ENCODE assay signal across 22 cellular contexts in the genomic region with DNA sequence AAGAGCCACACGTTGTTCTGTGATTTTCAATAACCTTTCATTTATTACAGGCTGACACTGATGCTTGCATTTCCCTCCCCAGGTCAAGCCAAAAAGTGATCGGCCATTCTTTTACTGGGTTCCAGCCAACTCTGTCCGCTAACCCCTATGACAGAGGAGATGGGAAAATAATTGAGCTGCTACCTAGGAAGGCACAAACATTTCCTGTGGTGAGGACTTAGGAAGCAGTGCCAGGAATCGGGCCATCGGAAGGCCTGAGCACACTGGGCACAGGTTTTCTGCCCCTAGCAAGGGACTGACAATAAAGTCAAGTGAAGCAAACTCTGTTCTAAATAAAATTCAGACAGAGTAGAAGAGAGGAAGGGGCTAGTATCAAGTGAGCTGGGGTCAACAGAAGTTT.
"Had no signal": no experiment of that assay in that cellular context is flagged by ENCODE, and none has a peak within 500 bp of the region (broad histone marks: within the 10 kb centered on the region; RNA-seq: fewer than 3 reads in every experiment).

No MANE protein-coding gene starts in this region.

- DNase-seq: colonic mucosa; effector memory CD8-positive, alpha-beta T cell; head of caudate nucleus; left ventricle myocardium superior; lower lobe of right lung; mucosa of descending colon; naive B cell; pancreas; stimulated activated CD4-positive, alpha-beta T cell treated with anti-CD3 and anti-CD28 coated beads, Interleukin-12 subunit alpha, Interleukin-12 subunit beta, amount 100 ng/mL, for 4 hours; stimulated activated CD4-positive, alpha-beta T cell treated with anti-CD3 and anti-CD28 coated beads, Interleukin-1b, Interleukin-23, amount 100 ng/mL, for 48 hours; stimulated activated CD4-positive, alpha-beta T cell treated with anti-CD3 and anti-CD28 coated beads, Interleukin-4, amount 100 ng/mL, for 1 hour; stimulated activated naive CD4-positive, alpha-beta T cell treated with Interleukin-2 at 50 U/mL for 16 hours; stomach; thyroid gland had no signal

- H3K4me3 ChIP-seq: colonic mucosa, lower lobe of right lung, mucosa of descending colon, pancreas, smooth muscle cell, stomach, thyroid gland had no signal

- H3K36me3 ChIP-seq: colonic mucosa, lower lobe of right lung, pancreas, stomach, thyroid gland had no signal

- H3K9me3 ChIP-seq: colonic mucosa, neutrophil, pancreas, thyroid gland had no signal

- H3K4me2 ChIP-seq: smooth muscle cell had no signal

- H3K27ac ChIP-seq: colonic mucosa, lower lobe of right lung, neutrophil, pancreas, stomach, thyroid gland had no signal

- FAIRE-seq: endometrium, frontal cortex, keratinocyte, pancreas had no signal

- H3K27me3 ChIP-seq: colonic mucosa, neutrophil, pancreas, stomach, thyroid gland had no signal

- ATAC-seq: effector memory CD8-positive, alpha-beta T cell; left ventricle myocardium superior; lower lobe of right lung; mucosa of descending colon; natural killer cell treated with Interleukin-12 subunit alpha and Interleukin-12 subunit beta and Interleukin-15 and Interleukin-18, amount 100 ng/mL, for 72 hours; pancreas; sciatic nerve; stimulated activated effector memory CD8-positive, alpha-beta T cell treated with anti-CD3 and anti-CD28 coated beads, Interleukin-12 subunit alpha, Interleukin-12 subunit beta, amount 100 ng/mL, for 72 hours had no signal

- H3K4me1 ChIP-seq: colonic mucosa had no signal
